Comparison of ENCODE assay signal across 24 cellular contexts in genomic region chr7:12583922-12584321, GRCh38. TPM values are rescaled to one million over a fixed set of nuclear protein-coding genes. Genes with fewer than 3 reads are reported as not detected.
"Had no signal": no experiment of that assay in that cellular context is flagged by ENCODE, and none has a peak within 500 bp of the region (broad histone marks: within the 10 kb centered on the region; RNA-seq: fewer than 3 reads in every experiment).

No MANE protein-coding gene starts in this region.

- H3K9me3 ChIP-seq: body of pancreas, left ventricle myocardium inferior, ovary, tibial artery, uterus had no signal

- FAIRE-seq: keratinocyte had no signal

- H3K4me1 Mint-ChIP-seq: activated CD4-positive, alpha-beta memory T cell treated with anti-CD3 and anti-CD28 coated beads, Interleukin-2, amount 10 ng/mL, durations not matched to agents 7 days and 5 days; activated CD8-positive, alpha-beta memory T cell treated with anti-CD3 and anti-CD28 coated beads, Interleukin-2, amount 10 ng/mL, durations not matched to agents 7 days and 5 days; activated T-helper 17 cell treated with anti-CD3 and anti-CD28 coated beads, Interleukin-2, amount 50 U/mL, for 72 hours; endodermal cell; neural crest cell had no signal

- H3K27ac ChIP-seq: body of pancreas, dorsolateral prefrontal cortex, epithelial cell of prostate, left ventricle myocardium inferior, ovary, tibial artery, uterus had no signal

- H3K4me1 ChIP-seq: body of pancreas, left ventricle myocardium inferior, tibial artery, uterus had no signal

- H3K36me3 Mint-ChIP-seq: activated CD8-positive, alpha-beta memory T cell treated with anti-CD3 and anti-CD28 coated beads, Interleukin-2, amount 10 ng/mL, durations not matched to agents 7 days and 5 days; naive B cell had no signal

- H3K4me3 Mint-ChIP-seq: activated CD4-positive, alpha-beta memory T cell treated with anti-CD3 and anti-CD28 coated beads, Interleukin-2, amount 10 ng/mL, durations not matched to agents 7 days and 5 days; activated CD8-positive, alpha-beta memory T cell treated with anti-CD3 and anti-CD28 coated beads, Interleukin-2, amount 10 ng/mL, durations not matched to agents 7 days and 5 days; activated T-helper 17 cell treated with anti-CD3 and anti-CD28 coated beads, Interleukin-2, amount 50 U/mL, for 72 hours; endodermal cell; naive B cell; neural crest cell had no signal

- H3K27ac Mint-ChIP-seq: activated CD4-positive, alpha-beta memory T cell treated with anti-CD3 and anti-CD28 coated beads, Interleukin-2, amount 10 ng/mL, durations not matched to agents 7 days and 5 days; activated CD8-positive, alpha-beta memory T cell treated with anti-CD3 and anti-CD28 coated beads, Interleukin-2, amount 10 ng/mL, durations not matched to agents 7 days and 5 days; activated T-helper 17 cell treated with anti-CD3 and anti-CD28 coated beads, Interleukin-2, amount 50 U/mL, for 72 hours; endodermal cell had no signal

- H3K4me3 ChIP-seq: body of pancreas, dorsolateral prefrontal cortex, left ventricle myocardium inferior, ovary, tibial artery, uterus had no signal

- ATAC-seq: activated CD8-positive, alpha-beta memory T cell treated with anti-CD3 and anti-CD28 coated beads, Interleukin-2, amount 10 ng/mL, durations not matched to agents 7 days and 5 days; activated T-helper 17 cell treated with anti-CD3 and anti-CD28 coated beads, Interleukin-2, amount 50 U/mL, for 72 hours; body of pancreas had no signal

- DNase-seq: activated CD4-positive, alpha-beta memory T cell treated with anti-CD3 and anti-CD28 coated beads, Interleukin-2, amount 10 ng/mL, durations not matched to agents 7 days and 5 days; activated CD4-positive, alpha-beta T cell treated with anti-CD3 and anti-CD28 coated beads for 48 hours; activated CD4-positive, CD25-positive, alpha-beta regulatory T cell; activated CD8-positive, alpha-beta memory T cell treated with anti-CD3 and anti-CD28 coated beads, Interleukin-2, amount 10 ng/mL, durations not matched to agents 7 days and 5 days; activated naive CD4-positive, alpha-beta T cell; body of pancreas; dorsolateral prefrontal cortex; endodermal cell; left ventricle myocardium inferior; naive B cell; ovary; stimulated activated CD4-positive, alpha-beta T cell treated with anti-CD3 and anti-CD28 coated beads, Interleukin-12 subunit alpha, Interleukin-12 subunit beta, amount 100 ng/mL, for 4 hours; stimulated activated CD4-positive, alpha-beta T cell treated with anti-CD3 and anti-CD28 coated beads, Interleukin-1b, Interleukin-23, amount 100 ng/mL, for 48 hours; stimulated activated CD8-positive, alpha-beta memory T cell treated with anti-CD3 and anti-CD28 coated beads, Interleukin-4, amount 100 ng/mL, for 48 hours; stimulated activated naive CD4-positive, alpha-beta T cell; T-helper 1 cell; T-helper 9 cell; tibial artery; uterus had no signal

- H3K9me3 Mint-ChIP-seq: activated CD4-positive, alpha-beta memory T cell treated with anti-CD3 and anti-CD28 coated beads, Interleukin-2, amount 10 ng/mL, durations not matched to agents 7 days and 5 days; activated T-helper 17 cell treated with anti-CD3 and anti-CD28 coated beads, Interleukin-2, amount 50 U/mL, for 72 hours; endodermal cell; neural crest cell had no signal

- H3K27me3 ChIP-seq: body of pancreas, ovary, tibial artery, uterus had no signal

- H3K36me3 ChIP-seq: left ventricle myocardium inferior, ovary, tibial artery, uterus had no signal

RNA-seq across cellular contexts. Expression of gene SCIN, which starts 13.4 kb away (rescaled TPM):
- total RNA-seq: cardiac septum, left ventricle myocardium inferior, neural crest cell had no signal
- polyA plus RNA-seq: keratinocyte had no signal
